23 cellular contexts compared by ENCODE assay signal in the genomic region with DNA sequence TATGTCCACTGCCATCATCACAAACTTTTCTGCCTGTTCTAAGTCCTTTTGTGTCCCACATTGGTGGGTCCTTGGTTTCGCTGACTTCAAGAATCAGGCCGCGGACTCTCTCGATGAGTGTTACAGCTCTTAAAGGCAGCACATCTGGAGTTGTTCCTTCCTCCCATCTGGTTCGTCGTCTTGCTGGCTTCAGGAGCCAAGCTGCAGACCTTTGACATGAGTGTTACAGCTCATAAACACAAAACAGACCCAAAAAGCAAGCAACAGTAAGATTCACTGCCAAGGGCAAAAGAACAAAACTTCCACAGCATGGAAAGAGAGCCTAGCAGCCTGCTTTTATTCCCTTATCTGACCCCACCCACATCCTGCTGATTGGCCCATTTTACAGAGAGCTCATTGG.
"Had no signal": no experiment of that assay in that cellular context is flagged by ENCODE, and none has a peak within 500 bp of the region (broad histone marks: within the 10 kb centered on the region; RNA-seq: fewer than 3 reads in every experiment).

No MANE protein-coding gene starts in this region.

- H3K36me3 ChIP-seq: SJSA1 had no signal

- H3K9me3 ChIP-seq: SJSA1 had no signal

- FAIRE-seq: HepG2, RCC 7860 had no signal

- H3K4me1 ChIP-seq: SJSA1 had no signal

- H3K27me3 ChIP-seq: SJSA1 had no signal

- H3K4me3 ChIP-seq: SJSA1, SK-N-MC had no signal

- H3K4me2 ChIP-seq: KMS-11 had no signal

- ATAC-seq: HepG2 had no signal

- H3K9ac ChIP-seq: KMS-11 had no signal

- DNase-seq: IMR-90, Kasumi-1, MM.1S, MV-4-11, NCI-H1048, NCI-H1105, NCI-H1417, NCI-H1436 treated with DMSO at 0.1 percent for 48 hours, NCI-H1694, NCI-H187 treated with DMSO at 0.1 percent for 48 hours, NCI-H2029 treated with DMSO at 0.1 percent for 48 hours, NCI-H2227 treated with DMSO at 0.1 percent for 48 hours, NCI-H524, NCI-H526 treated with DMSO at 0.1 percent for 48 hours, NCI-H774, Right ventricle myocardium superior, RPMI8226, SIG-M5 had no signal

- H3K27ac ChIP-seq: KMS-11, SJSA1, SK-N-MC had no signal
